18 cellular contexts compared by ENCODE assay signal in the genomic region with DNA sequence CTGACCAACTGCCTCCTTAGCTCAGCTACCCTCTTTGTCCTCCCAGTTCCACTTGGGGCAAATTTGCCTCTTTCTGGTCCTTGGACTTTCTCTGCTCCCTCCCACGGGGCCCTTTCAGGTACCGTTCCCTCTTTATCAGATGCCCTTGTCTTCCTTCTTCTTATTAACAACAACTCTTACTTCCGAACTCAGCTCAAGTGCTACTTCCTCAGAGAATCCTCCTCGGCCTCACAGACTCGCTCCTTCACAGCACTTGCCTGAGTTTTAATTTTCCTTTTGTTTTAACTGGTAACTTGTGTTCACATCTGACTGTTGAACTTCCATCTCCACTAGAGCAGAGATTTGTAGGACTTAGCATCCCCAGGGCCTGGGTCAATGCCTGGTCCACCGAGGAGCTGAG.
"Had no signal": no experiment of that assay in that cellular context is flagged by ENCODE, and none has a peak within 500 bp of the region (broad histone marks: within the 10 kb centered on the region; RNA-seq: fewer than 3 reads in every experiment).

No MANE protein-coding gene starts in this region.

- H3K4me3 ChIP-seq: esophagus muscularis mucosa, gastrocnemius medialis, heart right ventricle, mucosa of descending colon, spleen, testis, tibial nerve had no signal

- DNase-seq: effector memory CD8-positive, alpha-beta T cell; gastrocnemius medialis; heart right ventricle; hypothalamus; kidney glomerular epithelial cell; mucosa of descending colon; natural killer cell; posterior cingulate gyrus; spleen; stimulated activated CD4-positive, alpha-beta T cell treated with anti-CD3 and anti-CD28 coated beads, Interleukin-15, amount 100 ng/mL, for 24 hours; stimulated activated CD4-positive, alpha-beta T cell treated with anti-CD3 and anti-CD28 coated beads, Interleukin-1b, Interleukin-23, amount 100 ng/mL, for 48 hours; stimulated activated CD4-positive, alpha-beta T cell treated with anti-CD3 and anti-CD28 coated beads, Interleukin-4, amount 100 ng/mL, for 24 hours; stimulated activated naive CD8-positive, alpha-beta T cell treated with anti-CD3 and anti-CD28 coated beads, Interleukin-15, amount 100 ng/mL, for 72 hours; testis had no signal

- H3K36me3 ChIP-seq: esophagus muscularis mucosa, gastrocnemius medialis, heart right ventricle, spleen, tibial nerve had no signal

- H3K27ac ChIP-seq: epithelial cell of prostate, esophagus muscularis mucosa, gastrocnemius medialis, heart right ventricle, spleen, testis, tibial nerve had no signal

- H3K4me1 ChIP-seq: esophagus muscularis mucosa, gastrocnemius medialis, heart right ventricle, testis, tibial nerve had no signal

- ATAC-seq: effector memory CD8-positive, alpha-beta T cell; gastrocnemius medialis; heart right ventricle; mucosa of descending colon; natural killer cell; sciatic nerve; stimulated activated naive CD8-positive, alpha-beta T cell treated with anti-CD3 and anti-CD28 coated beads, Interleukin-15, amount 100 ng/mL, for 72 hours had no signal

- H3K27me3 ChIP-seq: esophagus muscularis mucosa, gastrocnemius medialis, spleen, testis, tibial nerve had no signal

- H3K9me3 ChIP-seq: esophagus muscularis mucosa, gastrocnemius medialis, heart right ventricle, mucosa of descending colon, spleen, testis, tibial nerve had no signal
